In genomic region chr20:52941803-52942202, GRCh38 we compare ENCODE assay signal across 1 cellular context.
TF ChIP-seq lines count a peak whose summit lies in the region.

No MANE protein-coding gene starts in this region.

TF ChIP-seq in K562, 482 proteins besides CTCF, POLR2A, EP300 and RAD21:
- TF ChIP-seq IRF2 (CRISPR knock-in tag; IDR thresholded peaks at IDR 0.05) (no peak), YY1 (IDR thresholded peaks at IDR 0.05; ENCODE audit: borderline replicate concordance in 1 of 3, control insufficient read depth in 1 of 3, extremely low read depth in 1 of 3, insufficient read depth in 3 of 3, insufficient read length in 1 of 3, insufficient replicate concordance in 2 of 3, low read depth in 1 of 3, low read length in 2 of 3) (no peak), GABPA (tag; conservative IDR thresholded peaks at IDR 0.05; ENCODE audit: low read depth) (peak; percentile 31; the same call in 1 of the 2 replicates), PBX2 (CRISPR knock-in tag; IDR thresholded peaks at IDR 0.05; ENCODE audit: low read depth) (no peak), PBX2 (tag; conservative IDR thresholded peaks at IDR 0.05; ENCODE audit: low read depth) (peak; percentile 63), PKNOX1 (IDR thresholded peaks at IDR 0.05) (peak; percentile 72)
TF ChIP-seq in K562: peak in this region for 3.
